In the genomic region with DNA sequence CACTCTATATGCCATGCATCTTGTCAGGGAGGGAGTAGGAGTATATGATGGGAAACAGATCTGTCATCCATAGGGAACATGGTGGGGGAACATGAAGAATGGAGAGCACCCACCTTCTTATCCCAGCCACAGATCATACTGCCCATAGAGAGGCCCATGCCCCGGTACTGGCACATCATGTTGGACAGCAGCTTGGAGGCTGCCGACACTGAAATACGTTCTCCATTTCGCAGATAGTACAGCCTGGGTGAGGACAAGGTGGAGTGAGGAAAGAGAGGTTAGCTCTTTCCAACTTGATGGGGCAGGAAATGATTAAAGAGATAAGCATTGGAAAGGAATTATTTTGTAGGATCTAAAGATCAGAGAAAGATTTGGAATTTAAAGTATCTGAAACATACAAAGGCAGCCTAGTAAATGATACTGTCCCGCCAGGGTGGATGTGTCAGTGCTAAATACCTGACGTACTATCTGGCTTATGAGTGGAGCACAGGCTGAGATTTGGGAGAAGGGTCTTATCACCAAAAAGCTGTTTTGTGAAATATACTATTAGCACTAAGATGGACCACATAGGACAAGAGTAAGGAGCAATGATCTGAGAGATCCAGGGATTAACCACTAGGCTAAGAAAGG, we compare ENCODE assay signal across 17 cellular contexts. TPM values are rescaled to one million over a fixed set of nuclear protein-coding genes. Genes with fewer than 3 reads are reported as not detected.
DNase-seq lines count a peak whose midpoint lies in the region; ATAC-seq and TF ChIP-seq lines count a peak whose summit lies in the region.
"Had no signal": no experiment of that assay in that cellular context is flagged by ENCODE, and none has a peak within 500 bp of the region (broad histone marks: within the 10 kb centered on the region; RNA-seq: fewer than 3 reads in every experiment).

No MANE protein-coding gene starts in this region.

- no peaks in the 10 kb centered on the region for H3K27me3 Mint-ChIP-seq in activated naive CD8-positive, alpha-beta T cell
- H3K27me3 Mint-ChIP-seq in naive thymus-derived CD4-positive, alpha-beta T cell = no peaks in the 10 kb centered on the region
- no peaks in the 10 kb centered on the region for H3K27me3 Mint-ChIP-seq in chondrocyte (ENCODE audit: low read depth)

- H3K79me2 ChIP-seq in ACC112 (ENCODE audit: control insufficient read depth, insufficient read depth, low read length, unreplicated experiment) = peaks cover 37% of the 10 kb centered on the region
- peaks cover 9% of the 10 kb centered on the region for H3K79me2 ChIP-seq in PC-3 (ENCODE audit: low read length)

- no peak overlapping the region for H3K9ac ChIP-seq in PC-3 (ENCODE audit: low read length)

- H4K20me1 ChIP-seq in PC-3 (ENCODE audit: low read length) = no peaks in the 10 kb centered on the region

- POLR2A ChIA-PET in naive thymus-derived CD4-positive, alpha-beta T cell (lab: Charles Lee) = interaction anchor here (0.8 to 11.4 kb wide), 9 partner anchors 9 to 870 kb away, joined by 3 to 662 read pairs (median 4); a partner anchor contains a TSS
- POLR2A ChIA-PET in PC-3 (lab: Charles Lee; ENCODE audit: unreplicated experiment) = interaction anchor here (0.7 kb wide), 1 partner anchor 11 kb away, joined by 4 read pairs; no protein-coding TSS in a partner anchor

- no peak for ATAC-seq in naive thymus-derived CD4-positive, alpha-beta T cell
- no peak for ATAC-seq in PC-3
- ATAC-seq: heart left ventricle had no signal

- H3K27me3 ChIP-seq in ACC112 (ENCODE audit: insufficient read depth, low read length) (no peaks in the 10 kb centered on the region), PC-3 (ENCODE audit: low read length) (no peaks in the 10 kb centered on the region)
- H3K27me3 ChIP-seq in naive thymus-derived CD4-positive, alpha-beta T cell (ENCODE audit: control insufficient read depth in 2 of 2, insufficient read depth in 2 of 2, low read length in 2 of 2) = no peaks in the 10 kb centered on the region
- H3K27me3 ChIP-seq: heart left ventricle, tibial artery had no signal

- TF ChIP-seq CTCF in GM12864 (IDR thresholded peaks at IDR 0.05; ENCODE audit: low read depth, low read length, missing control alignments) = no peak
- no peak for TF ChIP-seq CTCF in PC-3 (conservative IDR thresholded peaks at IDR 0.05; ENCODE audit: low read depth, low read length)
- no peak for TF ChIP-seq CTCF in chondrocyte (IDR thresholded peaks at IDR 0.05)

- H3K4me1 ChIP-seq in ACC112 (ENCODE audit: control insufficient read depth, insufficient read depth, low read length, unreplicated experiment) = peaks cover 27% of the 10 kb centered on the region
- peaks cover 59 to 62% of the 10 kb centered on the region in 2 donors for H3K4me1 ChIP-seq in naive thymus-derived CD4-positive, alpha-beta T cell (ENCODE audit: control insufficient read depth in 2 of 2, insufficient read depth in 2 of 2, low read length in 2 of 2)
- peaks cover 14% of the 10 kb centered on the region; the same call in 1 of the 2 replicates for H3K4me1 ChIP-seq in PC-3 (ENCODE audit: insufficient read depth, low read length)

- DNase-seq in GM12864 (ENCODE audit: low read depth) (no peak), PC-3 (no peak), NCI-H1048 (lab: John Stamatoyannopoulos, UW) (no peak), chondrocyte (ENCODE audit: low spot score) (no peak), CD1c-positive myeloid dendritic cell (ENCODE audit: extremely low spot score) (no peak)
- DNase-seq in naive thymus-derived CD4-positive, alpha-beta T cell = no peak
- DNase-seq: effector CD8-positive, alpha-beta T cell; NCI-H2171; tibial artery; WERI-Rb-1 had no signal

- peaks cover 68% of the 10 kb centered on the region for H3K4me1 Mint-ChIP-seq in activated naive CD8-positive, alpha-beta T cell (ENCODE audit: low read depth)
- H3K4me1 Mint-ChIP-seq in naive thymus-derived CD4-positive, alpha-beta T cell = peaks cover 53 to 76% (median 66%) of the 10 kb centered on the region in 7 donors
- H3K4me1 Mint-ChIP-seq in chondrocyte (ENCODE audit: low read depth) = peaks cover 24% of the 10 kb centered on the region

- intact Hi-C loops in naive thymus-derived CD4-positive, alpha-beta T cell (cut with micrococcal nuclease) = loop anchor here (5.0 to 10.0 kb wide), 5 partner anchors 360 to 1395 kb away; a partner anchor contains a TSS
- intact Hi-C loops in PC-3 (cut with micrococcal nuclease) = no loop called here

- no peaks in the 10 kb centered on the region for H3F3A ChIP-seq in PC-3 (ENCODE audit: low read length, unreplicated experiment)

- no TSS peak for BruUV-seq in PC-3 (replicated peaks; lab: Mats Ljungman, UMichigan)

- H3K36me3 ChIP-seq in ACC112 (ENCODE audit: insufficient read depth, low read length) = peaks cover 25% of the 10 kb centered on the region; the same call in 1 of the 2 replicates
- H3K36me3 ChIP-seq in naive thymus-derived CD4-positive, alpha-beta T cell (ENCODE audit: control insufficient read depth in 2 of 3, insufficient read depth in 3 of 3, low read length in 3 of 3) = peaks cover 23 to 46% (median 37%) of the 10 kb centered on the region in 3 experiments
- H3K36me3 ChIP-seq in PC-3 (ENCODE audit: low read depth, low read length) = no peaks in the 10 kb centered on the region
- H3K36me3 ChIP-seq: WERI-Rb-1 had no signal

- H3K27ac ChIP-seq in ACC112 (ENCODE audit: low read depth, low read length) (no peak overlapping the region), PC-3 (ENCODE audit: low read length) (no peak overlapping the region)
- peak overlapping the region; percentile 97 for H3K27ac ChIP-seq in naive thymus-derived CD4-positive, alpha-beta T cell (ENCODE audit: low read depth, low read length)
- H3K27ac ChIP-seq: C4-2B, WERI-Rb-1 had no signal

- peaks cover 45% of the 10 kb centered on the region for H3K36me3 Mint-ChIP-seq in activated naive CD8-positive, alpha-beta T cell
- H3K36me3 Mint-ChIP-seq in naive thymus-derived CD4-positive, alpha-beta T cell = peaks cover 12 to 73% (median 42%) of the 10 kb centered on the region in 5 donors
- peaks cover 4% of the 10 kb centered on the region for H3K36me3 Mint-ChIP-seq in chondrocyte (ENCODE audit: low read depth)

- H3K4me3 ChIP-seq in ACC112 (ENCODE audit: low read depth, low read length) = peak overlapping the region; percentile 95
- peak overlapping the region; percentile 76 for H3K4me3 ChIP-seq in GM12864 (ENCODE audit: low read depth, low read length)
- H3K4me3 ChIP-seq in naive thymus-derived CD4-positive, alpha-beta T cell (ENCODE audit: low read length) = peak overlapping the region; percentile 97
- no peak overlapping the region for H3K4me3 ChIP-seq in PC-3 (ENCODE audit: low read length)
- H3K4me3 ChIP-seq: lung had no signal

- H3K9me3 Mint-ChIP-seq in activated naive CD8-positive, alpha-beta T cell (ENCODE audit: low read depth) = no peaks in the 10 kb centered on the region
- peaks cover 0 to 1% (median 0%) of the 10 kb centered on the region in 11 donors for H3K9me3 Mint-ChIP-seq in naive thymus-derived CD4-positive, alpha-beta T cell
- H3K9me3 Mint-ChIP-seq in chondrocyte (ENCODE audit: low read depth) = no peaks in the 10 kb centered on the region

- H3K9me2 ChIP-seq in PC-3 (replicated peaks; ENCODE audit: low read length) = no peaks in the 10 kb centered on the region

- CTCF ChIA-PET in naive thymus-derived CD4-positive, alpha-beta T cell (lab: Charles Lee) = interaction anchor here (0.6 to 9.7 kb wide), 4 partner anchors 14 to 108 kb away, joined by 3 to 241 read pairs (median 90); a partner anchor contains a TSS
- CTCF ChIA-PET in PC-3 (lab: Charles Lee) = no interaction called here

- no peak overlapping the region for H2AFZ ChIP-seq in ACC112 (ENCODE audit: low read length, unreplicated experiment)
- H2AFZ ChIP-seq in PC-3 (ENCODE audit: low read length) = no peak overlapping the region

- H3K4me2 ChIP-seq in PC-3 (ENCODE audit: low read length) = no peak overlapping the region

- H3K27ac Mint-ChIP-seq in activated naive CD8-positive, alpha-beta T cell = peak overlapping the region; percentile 100
- peak overlapping the region; percentile 76 to 100 (median 100) for H3K27ac Mint-ChIP-seq in naive thymus-derived CD4-positive, alpha-beta T cell
- no peak overlapping the region for H3K27ac Mint-ChIP-seq in chondrocyte (ENCODE audit: unreplicated experiment)

- H3K4me3 Mint-ChIP-seq in activated naive CD8-positive, alpha-beta T cell = peak overlapping the region; percentile 99
- peak overlapping the region; percentile 92 to 99 (median 98) for H3K4me3 Mint-ChIP-seq in naive thymus-derived CD4-positive, alpha-beta T cell
- H3K4me3 Mint-ChIP-seq in chondrocyte (ENCODE audit: unreplicated experiment) = no peak overlapping the region

- H3K9me3 ChIP-seq in naive thymus-derived CD4-positive, alpha-beta T cell (ENCODE audit: control insufficient read depth in 2 of 3, low read length in 3 of 3) = no peaks in the 10 kb centered on the region
- H3K9me3 ChIP-seq in PC-3 (ENCODE audit: low read length) = no peaks in the 10 kb centered on the region
- H3K9me3 ChIP-seq: heart left ventricle, tibial artery had no signal

RNA-seq across cellular contexts. Expression of a gene that starts 1.7 kb away (rescaled TPM):
- 100 to 1,000 TPM; 111 to 419 (median 115) TPM for total RNA-seq in naive thymus-derived CD4-positive, alpha-beta T cell
- polyA plus RNA-seq in naive thymus-derived CD4-positive, alpha-beta T cell = 100 to 1,000 TPM; 322 to 378 TPM
- total RNA-seq in PC-3 (2014; rRNA removed) (21.2 and 31.6 TPM in 2 replicates), chondrocyte (14.6 to 17.4 TPM (median 16.2 TPM) in 3 replicates)

RNA-seq across cellular contexts. Expression of a gene that starts 3.6 kb away (rescaled TPM):
- 100 to 1,000 TPM in 4 of 5 experiments, 10 to 100 TPM in 1; 84.3 to 243 (median 117) TPM for total RNA-seq in naive thymus-derived CD4-positive, alpha-beta T cell
- 10 to 100 TPM; 26.4 to 36.4 TPM for polyA plus RNA-seq in naive thymus-derived CD4-positive, alpha-beta T cell
- total RNA-seq in PC-3 (2014; rRNA removed) (90.5 and 93.0 TPM in 2 replicates), chondrocyte (16.3 to 28.0 TPM (median 20.3 TPM) in 3 replicates)

RNA-seq across cellular contexts. Expression of a gene that starts 11.4 kb away (rescaled TPM):
- total RNA-seq in naive thymus-derived CD4-positive, alpha-beta T cell = 100 to 1,000 TPM in 3 of 5 experiments, 10 to 100 TPM in 2; 92.1 to 500 (median 103) TPM
- polyA plus RNA-seq in naive thymus-derived CD4-positive, alpha-beta T cell = 100 to 1,000 TPM; 162 to 274 TPM
- total RNA-seq in PC-3 (2014; rRNA removed) (15.8 and 19.4 TPM in 2 replicates), chondrocyte (14.5 to 29.7 TPM (median 26.7 TPM) in 3 replicates)

RNA-seq across cellular contexts. Expression of a gene that starts 11.9 kb away (rescaled TPM):
- 100 to 1,000 TPM in 2 of 5 experiments, 10 to 100 TPM in 3; 70.3 to 452 (median 90.5) TPM for total RNA-seq in naive thymus-derived CD4-positive, alpha-beta T cell
- polyA plus RNA-seq in naive thymus-derived CD4-positive, alpha-beta T cell = 100 to 1,000 TPM; 385 to 389 TPM
- total RNA-seq in PC-3 (2014; rRNA removed) = 0.40 and 1.5 TPM in 2 replicates
- 0.90 to 1.2 TPM (median 1.2 TPM) in 3 replicates for total RNA-seq in chondrocyte

RNA-seq across cellular contexts. Expression of a gene that starts 25.3 kb away (rescaled TPM):
- 1 to 10 TPM; 1.7 to 7.7 (median 4.9) TPM for total RNA-seq in naive thymus-derived CD4-positive, alpha-beta T cell
- polyA plus RNA-seq in naive thymus-derived CD4-positive, alpha-beta T cell = under 1 TPM; 0.48 to 0.57 TPM
- 0.29 and 0.63 TPM in 2 replicates for total RNA-seq in PC-3 (2014; rRNA removed)
- 0.25 to 0.56 TPM in 2 of 3 replicates, not detected in the other for total RNA-seq in chondrocyte
- total RNA-seq: LHCN-M2, renal cortical epithelial cell had no signal
